1 cellular context compared by ENCODE assay signal in the genomic region with DNA sequence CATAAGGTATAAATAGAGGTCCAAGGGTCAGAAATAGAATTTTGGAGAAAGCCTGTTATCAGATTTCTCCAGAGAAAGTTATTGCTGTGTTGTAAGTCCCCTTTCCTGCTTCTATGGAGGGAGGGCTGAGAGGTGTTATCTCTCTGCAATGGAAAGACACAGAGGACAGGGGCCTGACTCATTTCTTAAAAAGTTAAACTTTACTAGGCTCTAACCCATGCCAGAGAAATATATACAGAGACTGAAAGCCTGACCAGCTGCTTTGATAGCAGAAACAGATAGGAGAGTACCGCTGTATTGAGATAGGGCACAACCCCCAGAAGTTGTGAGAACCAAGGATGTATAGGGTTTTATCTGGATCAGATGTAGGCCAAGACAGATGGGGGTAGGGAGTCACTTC.
TF ChIP-seq lines count a peak whose summit lies in the region.

No MANE protein-coding gene starts in this region.

TF ChIP-seq in WTC11, 78 proteins besides CTCF, POLR2A, EP300 and RAD21 (continued from another document):
- TF ChIP-seq, protein P1, sequence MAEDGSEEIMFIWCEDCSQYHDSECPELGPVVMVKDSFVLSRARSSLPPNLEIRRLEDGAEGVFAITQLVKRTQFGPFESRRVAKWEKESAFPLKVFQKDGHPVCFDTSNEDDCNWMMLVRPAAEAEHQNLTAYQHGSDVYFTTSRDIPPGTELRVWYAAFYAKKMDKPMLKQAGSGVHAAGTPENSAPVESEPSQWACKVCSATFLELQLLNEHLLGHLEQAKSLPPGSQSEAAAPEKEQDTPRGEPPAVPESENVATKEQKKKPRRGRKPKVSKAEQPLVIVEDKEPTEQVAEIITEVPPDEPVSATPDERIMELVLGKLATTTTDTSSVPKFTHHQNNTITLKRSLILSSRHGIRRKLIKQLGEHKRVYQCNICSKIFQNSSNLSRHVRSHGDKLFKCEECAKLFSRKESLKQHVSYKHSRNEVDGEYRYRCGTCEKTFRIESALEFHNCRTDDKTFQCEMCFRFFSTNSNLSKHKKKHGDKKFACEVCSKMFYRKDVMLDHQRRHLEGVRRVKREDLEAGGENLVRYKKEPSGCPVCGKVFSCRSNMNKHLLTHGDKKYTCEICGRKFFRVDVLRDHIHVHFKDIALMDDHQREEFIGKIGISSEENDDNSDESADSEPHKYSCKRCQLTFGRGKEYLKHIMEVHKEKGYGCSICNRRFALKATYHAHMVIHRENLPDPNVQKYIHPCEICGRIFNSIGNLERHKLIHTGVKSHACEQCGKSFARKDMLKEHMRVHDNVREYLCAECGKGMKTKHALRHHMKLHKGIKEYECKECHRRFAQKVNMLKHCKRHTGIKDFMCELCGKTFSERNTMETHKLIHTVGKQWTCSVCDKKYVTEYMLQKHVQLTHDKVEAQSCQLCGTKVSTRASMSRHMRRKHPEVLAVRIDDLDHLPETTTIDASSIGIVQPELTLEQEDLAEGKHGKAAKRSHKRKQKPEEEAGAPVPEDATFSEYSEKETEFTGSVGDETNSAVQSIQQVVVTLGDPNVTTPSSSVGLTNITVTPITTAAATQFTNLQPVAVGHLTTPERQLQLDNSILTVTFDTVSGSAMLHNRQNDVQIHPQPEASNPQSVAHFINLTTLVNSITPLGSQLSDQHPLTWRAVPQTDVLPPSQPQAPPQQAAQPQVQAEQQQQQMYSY (CRISPR knock-in tag; IDR thresholded peaks at IDR 0.05), result no peak
- no peak for TF ChIP-seq ATF1 (CRISPR knock-in tag; IDR thresholded peaks at IDR 0.05)
- TF ChIP-seq JAZF1 (CRISPR knock-in tag; IDR thresholded peaks at IDR 0.05), result no peak
- TF ChIP-seq NR1H2 (CRISPR knock-in tag; IDR thresholded peaks at IDR 0.05), result no peak
- TF ChIP-seq CREB1 (CRISPR knock-in tag; IDR thresholded peaks at IDR 0.05), result no peak
- no peak for TF ChIP-seq NFYB (CRISPR knock-in tag; conservative IDR thresholded peaks at IDR 0.05; ENCODE audit: low read depth)
- no peak for TF ChIP-seq SMAD3 (CRISPR knock-in tag; IDR thresholded peaks at IDR 0.05; ENCODE audit: borderline replicate concordance)
- TF ChIP-seq, protein P2, sequence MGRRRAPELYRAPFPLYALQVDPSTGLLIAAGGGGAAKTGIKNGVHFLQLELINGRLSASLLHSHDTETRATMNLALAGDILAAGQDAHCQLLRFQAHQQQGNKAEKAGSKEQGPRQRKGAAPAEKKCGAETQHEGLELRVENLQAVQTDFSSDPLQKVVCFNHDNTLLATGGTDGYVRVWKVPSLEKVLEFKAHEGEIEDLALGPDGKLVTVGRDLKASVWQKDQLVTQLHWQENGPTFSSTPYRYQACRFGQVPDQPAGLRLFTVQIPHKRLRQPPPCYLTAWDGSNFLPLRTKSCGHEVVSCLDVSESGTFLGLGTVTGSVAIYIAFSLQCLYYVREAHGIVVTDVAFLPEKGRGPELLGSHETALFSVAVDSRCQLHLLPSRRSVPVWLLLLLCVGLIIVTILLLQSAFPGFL (CRISPR knock-in tag; IDR thresholded peaks at IDR 0.05; ENCODE audit: borderline replicate concordance), result no peak
- TF ChIP-seq, protein P3, sequence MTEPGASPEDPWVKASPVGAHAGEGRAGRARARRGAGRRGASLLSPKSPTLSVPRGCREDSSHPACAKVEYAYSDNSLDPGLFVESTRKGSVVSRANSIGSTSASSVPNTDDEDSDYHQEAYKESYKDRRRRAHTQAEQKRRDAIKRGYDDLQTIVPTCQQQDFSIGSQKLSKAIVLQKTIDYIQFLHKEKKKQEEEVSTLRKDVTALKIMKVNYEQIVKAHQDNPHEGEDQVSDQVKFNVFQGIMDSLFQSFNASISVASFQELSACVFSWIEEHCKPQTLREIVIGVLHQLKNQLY (CRISPR knock-in tag; IDR thresholded peaks at IDR 0.05), result no peak
- TF ChIP-seq, protein P4, sequence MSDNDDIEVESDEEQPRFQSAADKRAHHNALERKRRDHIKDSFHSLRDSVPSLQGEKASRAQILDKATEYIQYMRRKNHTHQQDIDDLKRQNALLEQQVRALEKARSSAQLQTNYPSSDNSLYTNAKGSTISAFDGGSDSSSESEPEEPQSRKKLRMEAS (CRISPR knock-in tag; IDR thresholded peaks at IDR 0.05), result no peak
- no peak for TF ChIP-seq ZBTB21 (CRISPR knock-in tag; IDR thresholded peaks at IDR 0.05; ENCODE audit: borderline replicate concordance)
- TF ChIP-seq FOXJ3 (CRISPR knock-in tag; IDR thresholded peaks at IDR 0.05; ENCODE audit: borderline replicate concordance), result no peak
- TF ChIP-seq, protein P5, sequence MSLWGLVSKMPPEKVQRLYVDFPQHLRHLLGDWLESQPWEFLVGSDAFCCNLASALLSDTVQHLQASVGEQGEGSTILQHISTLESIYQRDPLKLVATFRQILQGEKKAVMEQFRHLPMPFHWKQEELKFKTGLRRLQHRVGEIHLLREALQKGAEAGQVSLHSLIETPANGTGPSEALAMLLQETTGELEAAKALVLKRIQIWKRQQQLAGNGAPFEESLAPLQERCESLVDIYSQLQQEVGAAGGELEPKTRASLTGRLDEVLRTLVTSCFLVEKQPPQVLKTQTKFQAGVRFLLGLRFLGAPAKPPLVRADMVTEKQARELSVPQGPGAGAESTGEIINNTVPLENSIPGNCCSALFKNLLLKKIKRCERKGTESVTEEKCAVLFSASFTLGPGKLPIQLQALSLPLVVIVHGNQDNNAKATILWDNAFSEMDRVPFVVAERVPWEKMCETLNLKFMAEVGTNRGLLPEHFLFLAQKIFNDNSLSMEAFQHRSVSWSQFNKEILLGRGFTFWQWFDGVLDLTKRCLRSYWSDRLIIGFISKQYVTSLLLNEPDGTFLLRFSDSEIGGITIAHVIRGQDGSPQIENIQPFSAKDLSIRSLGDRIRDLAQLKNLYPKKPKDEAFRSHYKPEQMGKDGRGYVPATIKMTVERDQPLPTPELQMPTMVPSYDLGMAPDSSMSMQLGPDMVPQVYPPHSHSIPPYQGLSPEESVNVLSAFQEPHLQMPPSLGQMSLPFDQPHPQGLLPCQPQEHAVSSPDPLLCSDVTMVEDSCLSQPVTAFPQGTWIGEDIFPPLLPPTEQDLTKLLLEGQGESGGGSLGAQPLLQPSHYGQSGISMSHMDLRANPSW (CRISPR knock-in tag; conservative IDR thresholded peaks at IDR 0.05; ENCODE audit: low read depth), result no peak
- no peak for TF ChIP-seq FOXP1 (CRISPR knock-in tag; IDR thresholded peaks at IDR 0.05; ENCODE audit: borderline replicate concordance)
- TF ChIP-seq, protein P6, sequence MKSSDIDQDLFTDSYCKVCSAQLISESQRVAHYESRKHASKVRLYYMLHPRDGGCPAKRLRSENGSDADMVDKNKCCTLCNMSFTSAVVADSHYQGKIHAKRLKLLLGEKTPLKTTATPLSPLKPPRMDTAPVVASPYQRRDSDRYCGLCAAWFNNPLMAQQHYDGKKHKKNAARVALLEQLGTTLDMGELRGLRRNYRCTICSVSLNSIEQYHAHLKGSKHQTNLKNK (CRISPR knock-in tag; IDR thresholded peaks at IDR 0.05), result no peak
- no peak for TF ChIP-seq ZNF317 (CRISPR knock-in tag; IDR thresholded peaks at IDR 0.05; ENCODE audit: borderline replicate concordance, low read depth)
